1 cellular context compared by ENCODE assay signal in the genomic region with DNA sequence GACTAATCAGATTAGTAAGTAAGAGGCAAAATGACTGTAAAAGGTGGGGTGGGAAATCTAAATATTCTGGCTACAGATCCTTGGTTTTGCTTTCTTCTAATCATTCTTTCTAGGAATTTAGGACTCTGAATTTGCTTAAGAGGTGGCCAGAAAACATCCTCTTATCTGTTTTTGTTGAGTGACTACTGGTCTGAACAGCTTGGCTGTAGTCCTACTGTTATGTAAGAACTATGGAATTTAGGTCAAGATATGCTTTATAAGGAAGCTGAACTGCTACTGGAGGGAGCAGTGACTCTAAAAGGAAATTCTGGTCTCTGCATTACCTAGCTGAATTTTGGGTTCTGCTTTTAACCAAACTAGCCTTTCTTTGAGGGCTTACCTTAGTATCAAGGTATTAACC.
TF ChIP-seq lines count a peak whose summit lies in the region.

No MANE protein-coding gene starts in this region.

TF ChIP-seq in K562, 482 proteins besides CTCF, POLR2A, EP300 and RAD21 (continued from another document):
- TF ChIP-seq CHD2 (IDR thresholded peaks at IDR 0.05; ENCODE audit: low read depth, low read length): no peak
- no peak for TF ChIP-seq ZNF445 (CRISPR knock-in tag; IDR thresholded peaks at IDR 0.05; ENCODE audit: low read depth)
- TF ChIP-seq, protein P1, sequence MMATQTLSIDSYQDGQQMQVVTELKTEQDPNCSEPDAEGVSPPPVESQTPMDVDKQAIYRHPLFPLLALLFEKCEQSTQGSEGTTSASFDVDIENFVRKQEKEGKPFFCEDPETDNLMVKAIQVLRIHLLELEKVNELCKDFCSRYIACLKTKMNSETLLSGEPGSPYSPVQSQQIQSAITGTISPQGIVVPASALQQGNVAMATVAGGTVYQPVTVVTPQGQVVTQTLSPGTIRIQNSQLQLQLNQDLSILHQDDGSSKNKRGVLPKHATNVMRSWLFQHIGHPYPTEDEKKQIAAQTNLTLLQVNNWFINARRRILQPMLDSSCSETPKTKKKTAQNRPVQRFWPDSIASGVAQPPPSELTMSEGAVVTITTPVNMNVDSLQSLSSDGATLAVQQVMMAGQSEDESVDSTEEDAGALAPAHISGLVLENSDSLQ (IDR thresholded peaks at IDR 0.05): peak; percentile 34; the same call in 1 of the 2 replicates
- TF ChIP-seq, protein P2, sequence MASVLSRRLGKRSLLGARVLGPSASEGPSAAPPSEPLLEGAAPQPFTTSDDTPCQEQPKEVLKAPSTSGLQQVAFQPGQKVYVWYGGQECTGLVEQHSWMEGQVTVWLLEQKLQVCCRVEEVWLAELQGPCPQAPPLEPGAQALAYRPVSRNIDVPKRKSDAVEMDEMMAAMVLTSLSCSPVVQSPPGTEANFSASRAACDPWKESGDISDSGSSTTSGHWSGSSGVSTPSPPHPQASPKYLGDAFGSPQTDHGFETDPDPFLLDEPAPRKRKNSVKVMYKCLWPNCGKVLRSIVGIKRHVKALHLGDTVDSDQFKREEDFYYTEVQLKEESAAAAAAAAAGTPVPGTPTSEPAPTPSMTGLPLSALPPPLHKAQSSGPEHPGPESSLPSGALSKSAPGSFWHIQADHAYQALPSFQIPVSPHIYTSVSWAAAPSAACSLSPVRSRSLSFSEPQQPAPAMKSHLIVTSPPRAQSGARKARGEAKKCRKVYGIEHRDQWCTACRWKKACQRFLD (CRISPR knock-in tag; IDR thresholded peaks at IDR 0.05): no peak
- TF ChIP-seq SMC3 (conservative IDR thresholded peaks at IDR 0.05; ENCODE audit: insufficient read depth, low read depth, low read length): no peak
- TF ChIP-seq JUND (IDR thresholded peaks at IDR 0.05; ENCODE audit: borderline replicate concordance, low read depth, low read length): peak; percentile 28; the same call in 1 of the 2 replicates
- peak; percentile 79; the same call in 2 of the 3 replicates for TF ChIP-seq JUND (tag; IDR thresholded peaks at IDR 0.05; ENCODE audit: borderline replicate concordance, low read depth, low read length)
- TF ChIP-seq ZNF146 (CRISPR knock-in tag; IDR thresholded peaks at IDR 0.05; ENCODE audit: unreplicated experiment): no peak
- TF ChIP-seq ZBTB17 (CRISPR knock-in tag; IDR thresholded peaks at IDR 0.05): no peak
- no peak for TF ChIP-seq ZSCAN29 (IDR thresholded peaks at IDR 0.05)
- no peak for TF ChIP-seq RBM15 (IDR thresholded peaks at IDR 0.05; ENCODE audit: insufficient read depth, low read length)
- TF ChIP-seq, protein P3, sequence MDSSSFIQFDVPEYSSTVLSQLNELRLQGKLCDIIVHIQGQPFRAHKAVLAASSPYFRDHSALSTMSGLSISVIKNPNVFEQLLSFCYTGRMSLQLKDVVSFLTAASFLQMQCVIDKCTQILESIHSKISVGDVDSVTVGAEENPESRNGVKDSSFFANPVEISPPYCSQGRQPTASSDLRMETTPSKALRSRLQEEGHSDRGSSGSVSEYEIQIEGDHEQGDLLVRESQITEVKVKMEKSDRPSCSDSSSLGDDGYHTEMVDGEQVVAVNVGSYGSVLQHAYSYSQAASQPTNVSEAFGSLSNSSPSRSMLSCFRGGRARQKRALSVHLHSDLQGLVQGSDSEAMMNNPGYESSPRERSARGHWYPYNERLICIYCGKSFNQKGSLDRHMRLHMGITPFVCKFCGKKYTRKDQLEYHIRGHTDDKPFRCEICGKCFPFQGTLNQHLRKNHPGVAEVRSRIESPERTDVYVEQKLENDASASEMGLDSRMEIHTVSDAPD (CRISPR knock-in tag; IDR thresholded peaks at IDR 0.05): no peak
- TF ChIP-seq SRSF3 (IDR thresholded peaks at IDR 0.05; ENCODE audit: insufficient read depth, low read length): no peak
- TF ChIP-seq JUNB (CRISPR knock-in tag; conservative IDR thresholded peaks at IDR 0.05): no peak
- peak; percentile 40; the same call in 1 of the 2 replicates for TF ChIP-seq NFIC (IDR thresholded peaks at IDR 0.05)
- TF ChIP-seq, protein P4, sequence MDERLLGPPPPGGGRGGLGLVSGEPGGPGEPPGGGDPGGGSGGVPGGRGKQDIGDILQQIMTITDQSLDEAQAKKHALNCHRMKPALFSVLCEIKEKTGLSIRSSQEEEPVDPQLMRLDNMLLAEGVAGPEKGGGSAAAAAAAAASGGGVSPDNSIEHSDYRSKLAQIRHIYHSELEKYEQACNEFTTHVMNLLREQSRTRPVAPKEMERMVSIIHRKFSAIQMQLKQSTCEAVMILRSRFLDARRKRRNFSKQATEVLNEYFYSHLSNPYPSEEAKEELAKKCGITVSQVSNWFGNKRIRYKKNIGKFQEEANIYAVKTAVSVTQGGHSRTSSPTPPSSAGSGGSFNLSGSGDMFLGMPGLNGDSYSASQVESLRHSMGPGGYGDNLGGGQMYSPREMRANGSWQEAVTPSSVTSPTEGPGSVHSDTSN (CRISPR knock-in tag; IDR thresholded peaks at IDR 0.05; ENCODE audit: low read depth): no peak
- TF ChIP-seq, protein P4 (tag; conservative IDR thresholded peaks at IDR 0.05; ENCODE audit: low read depth): peak; percentile 35; the same call in 1 of the 2 replicates
- TF ChIP-seq FOSL1 (tag; conservative IDR thresholded peaks at IDR 0.05): 0 out of 2 replicates have a peak, but pooled peaks have one; percentile 40
- peak in 1 of 2 experiments; percentile 24; a peak in 1 of 4 replicates for TF ChIP-seq TBL1XR1 (IDR thresholded peaks at IDR 0.05; ENCODE audit: low read length in 2 of 2)
- no peak for TF ChIP-seq ZNF224 (CRISPR knock-in tag; IDR thresholded peaks at IDR 0.05)
- no peak for TF ChIP-seq NEUROD1 (IDR thresholded peaks at IDR 0.05; ENCODE audit: borderline replicate concordance, low read depth, low read length, partially characterized antibody)
- no peak for TF ChIP-seq ZNF197 (CRISPR knock-in tag; IDR thresholded peaks at IDR 0.05; ENCODE audit: low read depth)
- no peak for TF ChIP-seq SMARCA5 (IDR thresholded peaks at IDR 0.05)
- TF ChIP-seq SRF (CRISPR knock-in tag; IDR thresholded peaks at IDR 0.05): 0 out of 4 replicates have a peak, but pooled peaks of 1 of the 2 experiments have one; percentile 21
- TF ChIP-seq ZNF444 (CRISPR knock-in tag; IDR thresholded peaks at IDR 0.05): no peak
- no peak for TF ChIP-seq ESRRB (CRISPR knock-in tag; IDR thresholded peaks at IDR 0.05; ENCODE audit: borderline replicate concordance)
- TF ChIP-seq CCNT2 (IDR thresholded peaks at IDR 0.05; ENCODE audit: borderline replicate concordance, extremely low read depth, insufficient read length, low read depth, low read length): no peak
- no peak for TF ChIP-seq PTTG1 (tag; IDR thresholded peaks at IDR 0.05; ENCODE audit: low read depth)
- peak; percentile 41 for TF ChIP-seq MEIS2 (IDR thresholded peaks at IDR 0.05; ENCODE audit: partially characterized antibody)
- TF ChIP-seq ZNF282 (CRISPR knock-in tag; IDR thresholded peaks at IDR 0.05): no peak
- TF ChIP-seq, protein P5, sequence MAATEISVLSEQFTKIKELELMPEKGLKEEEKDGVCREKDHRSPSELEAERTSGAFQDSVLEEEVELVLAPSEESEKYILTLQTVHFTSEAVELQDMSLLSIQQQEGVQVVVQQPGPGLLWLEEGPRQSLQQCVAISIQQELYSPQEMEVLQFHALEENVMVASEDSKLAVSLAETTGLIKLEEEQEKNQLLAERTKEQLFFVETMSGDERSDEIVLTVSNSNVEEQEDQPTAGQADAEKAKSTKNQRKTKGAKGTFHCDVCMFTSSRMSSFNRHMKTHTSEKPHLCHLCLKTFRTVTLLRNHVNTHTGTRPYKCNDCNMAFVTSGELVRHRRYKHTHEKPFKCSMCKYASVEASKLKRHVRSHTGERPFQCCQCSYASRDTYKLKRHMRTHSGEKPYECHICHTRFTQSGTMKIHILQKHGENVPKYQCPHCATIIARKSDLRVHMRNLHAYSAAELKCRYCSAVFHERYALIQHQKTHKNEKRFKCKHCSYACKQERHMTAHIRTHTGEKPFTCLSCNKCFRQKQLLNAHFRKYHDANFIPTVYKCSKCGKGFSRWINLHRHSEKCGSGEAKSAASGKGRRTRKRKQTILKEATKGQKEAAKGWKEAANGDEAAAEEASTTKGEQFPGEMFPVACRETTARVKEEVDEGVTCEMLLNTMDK (IDR thresholded peaks at IDR 0.05; ENCODE audit: borderline replicate concordance, insufficient read depth, low read depth, low read length, poor library complexity, severe bottlenecking): no peak
- TF ChIP-seq TEAD4 (IDR thresholded peaks at IDR 0.05; ENCODE audit: low read length): peak; percentile 35; the same call in 1 of the 2 replicates
- no peak for TF ChIP-seq TEAD4 (CRISPR knock-in tag; IDR thresholded peaks at IDR 0.05; ENCODE audit: borderline replicate concordance)
- TF ChIP-seq ATF7 (IDR thresholded peaks at IDR 0.05): peak; percentile 71
